29 cellular contexts compared by ENCODE assay signal in the genomic region with DNA sequence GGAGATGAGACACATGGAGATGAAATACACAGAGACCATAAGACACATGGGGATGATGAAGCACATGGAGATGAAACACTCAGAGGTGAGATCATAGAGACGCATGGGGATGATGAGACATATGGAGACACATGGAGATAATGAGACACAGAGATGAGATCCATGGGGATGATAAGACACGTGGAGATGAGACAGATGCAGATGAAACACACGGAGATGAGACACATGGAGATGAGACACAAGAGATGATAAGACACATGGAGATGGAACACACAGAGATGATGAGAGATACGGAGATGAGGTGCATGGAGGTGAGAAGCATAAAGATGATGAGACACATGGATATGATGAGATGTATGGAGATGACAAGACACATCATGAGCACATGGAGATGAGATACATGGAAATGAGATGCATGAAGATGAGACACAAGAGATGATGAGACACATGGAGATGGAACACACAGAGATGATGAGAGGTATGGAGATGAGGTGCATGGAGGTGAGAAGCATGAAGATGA.
"Had no signal": no experiment of that assay in that cellular context is flagged by ENCODE, and none has a peak within 500 bp of the region (broad histone marks: within the 10 kb centered on the region; RNA-seq: fewer than 3 reads in every experiment).

No MANE protein-coding gene starts in this region.

- H3K4me1 ChIP-seq: stomach, suprapubic skin, testis, tibial nerve, transverse colon, uterus, vagina had no signal

- H3K4me3 Mint-ChIP-seq: stimulated activated effector memory CD8-positive, alpha-beta T cell treated with anti-CD3 and anti-CD28 coated beads, Interleukin-12 subunit alpha, Interleukin-12 subunit beta, amount 100 ng/mL, for 72 hours; stimulated activated memory B cell treated with anti-CD40 and anti-IgM and Interleukin-4, amounts not matched to agents 10 μg/mL and 1 μg/mL and 100 μg/mL, for 72 hours; stimulated activated naive B cell treated with anti-CD40 and anti-IgM and Interleukin-4, amounts not matched to agents 10 μg/mL and 1 μg/mL and 100 μg/mL, for 72 hours; stimulated activated naive CD8-positive, alpha-beta T cell treated with anti-CD3 and anti-CD28 coated beads, Interleukin-15, amount 100 ng/mL, for 72 hours; stimulated activated naive CD8-positive, alpha-beta T cell treated with anti-CD3 and anti-CD28 coated beads, Interleukin-15, Interleukin-2, amounts not matched to agents 100 ng/mL and 50 ng/mL, for 24 hours; type B pancreatic cell had no signal

- H3K27me3 ChIP-seq: stomach, suprapubic skin, testis, thyroid gland, tibial artery, tibial nerve, transverse colon, upper lobe of left lung, upper lobe of right lung, uterus, vagina had no signal

- H3K27ac Mint-ChIP-seq: stimulated activated effector memory CD8-positive, alpha-beta T cell treated with anti-CD3 and anti-CD28 coated beads, Interleukin-12 subunit alpha, Interleukin-12 subunit beta, amount 100 ng/mL, for 72 hours; stimulated activated memory B cell treated with anti-CD40 and anti-IgM and Interleukin-4, amounts not matched to agents 10 μg/mL and 1 μg/mL and 100 μg/mL, for 72 hours; stimulated activated naive B cell treated with anti-CD40 and anti-IgM and Interleukin-4, amounts not matched to agents 10 μg/mL and 1 μg/mL and 100 μg/mL, for 72 hours; stimulated activated naive CD8-positive, alpha-beta T cell treated with anti-CD3 and anti-CD28 coated beads, Interleukin-15, amount 100 ng/mL, for 72 hours; stimulated activated naive CD8-positive, alpha-beta T cell treated with anti-CD3 and anti-CD28 coated beads, Interleukin-15, Interleukin-2, amounts not matched to agents 100 ng/mL and 50 ng/mL, for 24 hours; type B pancreatic cell had no signal

- ATAC-seq: stimulated activated effector memory CD8-positive, alpha-beta T cell treated with anti-CD3 and anti-CD28 coated beads, Interleukin-12 subunit alpha, Interleukin-12 subunit beta, amount 100 ng/mL, for 72 hours; stimulated activated memory B cell treated with anti-CD40 and anti-IgM and Interleukin-4, amounts not matched to agents 10 μg/mL and 1 μg/mL and 100 μg/mL, for 72 hours; stimulated activated naive B cell treated with anti-CD40 and anti-IgM and Interleukin-4, amounts not matched to agents 10 μg/mL and 1 μg/mL and 100 μg/mL, for 72 hours; stimulated activated naive CD8-positive, alpha-beta T cell treated with anti-CD3 and anti-CD28 coated beads, Interleukin-15, amount 100 ng/mL, for 72 hours; stimulated activated naive CD8-positive, alpha-beta T cell treated with anti-CD3 and anti-CD28 coated beads, Interleukin-15, Interleukin-2, amounts not matched to agents 100 U/mL and 50 U/mL, for 24 hours; upper lobe of right lung had no signal

- H3K36me3 Mint-ChIP-seq: stimulated activated effector memory CD8-positive, alpha-beta T cell treated with anti-CD3 and anti-CD28 coated beads, Interleukin-12 subunit alpha, Interleukin-12 subunit beta, amount 100 ng/mL, for 72 hours; stimulated activated memory B cell treated with anti-CD40 and anti-IgM and Interleukin-4, amounts not matched to agents 10 μg/mL and 1 μg/mL and 100 μg/mL, for 72 hours; type B pancreatic cell had no signal

- FAIRE-seq: urothelium cell line had no signal

- H3K9me3 ChIP-seq: suprapubic skin, testis, thoracic aorta, thyroid gland, tibial artery, transverse colon, upper lobe of right lung, uterus, vagina had no signal

- H3K4me3 ChIP-seq: stomach, suprapubic skin, testis, thoracic aorta, thyroid gland, tibial artery, tibial nerve, transverse colon, upper lobe of left lung, upper lobe of right lung, uterus, vagina had no signal

- H3K27me3 Mint-ChIP-seq: stimulated activated memory B cell treated with anti-CD40 and anti-IgM and Interleukin-4, amounts not matched to agents 10 μg/mL and 1 μg/mL and 100 μg/mL, for 72 hours; stimulated activated naive CD8-positive, alpha-beta T cell treated with anti-CD3 and anti-CD28 coated beads, Interleukin-15, amount 100 ng/mL, for 72 hours; stimulated activated naive CD8-positive, alpha-beta T cell treated with anti-CD3 and anti-CD28 coated beads, Interleukin-15, Interleukin-2, amounts not matched to agents 100 ng/mL and 50 ng/mL, for 24 hours had no signal

- DNase-seq: stimulated activated CD4-positive, alpha-beta T cell treated with anti-CD3 and anti-CD28 coated beads, Interleukin-2, amount 100 ng/mL, for 48 hours; stimulated activated CD4-positive, alpha-beta T cell treated with anti-CD3 and anti-CD28 coated beads, Interleukin-4, amount 100 ng/mL, for 1 hour; stimulated activated CD4-positive, alpha-beta T cell treated with anti-CD3 and anti-CD28 coated beads, Interleukin-4, amount 100 ng/mL, for 24 hours; stimulated activated CD4-positive, alpha-beta T cell treated with anti-CD3 and anti-CD28 coated beads, Interleukin-4, amount 100 ng/mL, for 4 hours; stimulated activated CD8-positive, alpha-beta memory T cell treated with anti-CD3 and anti-CD28 coated beads, Interleukin-4, amount 100 ng/mL, for 48 hours; stimulated activated naive B cell treated with anti-CD40 and anti-IgM and Interleukin-4, amounts not matched to agents 10 μg/mL and 1 μg/mL and 100 μg/mL, for 72 hours; stimulated activated naive CD4-positive, alpha-beta T cell; stimulated activated naive CD4-positive, alpha-beta T cell treated with Interleukin-2 at 50 U/mL for 16 hours; stimulated activated naive CD8-positive, alpha-beta T cell treated with anti-CD3 and anti-CD28 coated beads, Interleukin-15, amount 100 ng/mL, for 72 hours; stimulated activated naive CD8-positive, alpha-beta T cell treated with anti-CD3 and anti-CD28 coated beads, Interleukin-15, Interleukin-2, amounts not matched to agents 100 U/mL and 50 U/mL, for 24 hours; stomach; substantia nigra; testis; thyroid gland; tibial artery; transverse colon; trophoblast cell; upper lobe of left lung; upper lobe of right lung; uterus had no signal

- H3K27ac ChIP-seq: stomach, suprapubic skin, testis, thoracic aorta, thyroid gland, tibial artery, tibial nerve, transverse colon, upper lobe of left lung, upper lobe of right lung, uterus, vagina had no signal

- H3K36me3 ChIP-seq: stomach, suprapubic skin, thoracic aorta, thyroid gland, tibial artery, tibial nerve, transverse colon, upper lobe of left lung, upper lobe of right lung, uterus, vagina had no signal
